ENCODE assay signal across 1 cellular context in genomic region chr3:194572131-194572789, GRCh38.
TF ChIP-seq lines count a peak whose summit lies in the region.

No MANE protein-coding gene starts in this region.

TF ChIP-seq in K562, 482 proteins besides CTCF, POLR2A, EP300 and RAD21 (continued from another document and continues in another):
- TF ChIP-seq CUX1 (CRISPR knock-in tag; IDR thresholded peaks at IDR 0.05), result 0 out of 2 replicates have a peak, but pooled peaks have one; percentile 63
- TF ChIP-seq TRIM28 (IDR thresholded peaks at IDR 0.05), result peak; percentile 40; the same call in 1 of the 2 replicates
- TF ChIP-seq RB1 (IDR thresholded peaks at IDR 0.05; ENCODE audit: low read depth), result no peak; the same call in 1 of the 2 replicates
- TF ChIP-seq E2F8 (IDR thresholded peaks at IDR 0.05; ENCODE audit: low read depth, partially characterized antibody), result peak; percentile 72
- TF ChIP-seq KLF10 (CRISPR knock-in tag; IDR thresholded peaks at IDR 0.05), result no peak
- no peak; the same call in 1 of the 2 replicates for TF ChIP-seq KLF1 (tag; IDR thresholded peaks at IDR 0.05)
- TF ChIP-seq ZNF224 (CRISPR knock-in tag; IDR thresholded peaks at IDR 0.05), result no peak
- peak in 1 of 2 experiments; percentile 83; a peak in 1 of 4 replicates for TF ChIP-seq ZMIZ1 (IDR thresholded peaks at IDR 0.05; ENCODE audit: low read depth in 2 of 2, low read length in 2 of 2)
- 0 out of 2 replicates have a peak, but pooled peaks have one; percentile 9 for TF ChIP-seq ZNF707 (CRISPR knock-in tag; conservative IDR thresholded peaks at IDR 0.05)
- no peak for TF ChIP-seq MLX (CRISPR knock-in tag; conservative IDR thresholded peaks at IDR 0.05)
- no peak for TF ChIP-seq BRD9 (IDR thresholded peaks at IDR 0.05; ENCODE audit: low read depth, partially characterized antibody)
- TF ChIP-seq NFE2L1 (tag; IDR thresholded peaks at IDR 0.05; ENCODE audit: borderline replicate concordance, low read depth), result peak; percentile 17; the same call in 1 of the 2 replicates
- TF ChIP-seq ZZZ3 (IDR thresholded peaks at IDR 0.05), result no peak
- TF ChIP-seq L3MBTL2 (IDR thresholded peaks at IDR 0.05), result peak; percentile 95
- no peak for TF ChIP-seq PTRF (tag; IDR thresholded peaks at IDR 0.05)
- peak; percentile 95 for TF ChIP-seq SMAD4 (CRISPR knock-in tag; conservative IDR thresholded peaks at IDR 0.05)
- no peak for TF ChIP-seq NFATC3 (IDR thresholded peaks at IDR 0.05)
- TF ChIP-seq HMBOX1 (IDR thresholded peaks at IDR 0.05), result no peak
- TF ChIP-seq PREB (CRISPR knock-in tag; IDR thresholded peaks at IDR 0.05), result no peak
- TF ChIP-seq GATAD2A (IDR thresholded peaks at IDR 0.05), result peak; percentile 90; the same call in 1 of the 2 replicates
- TF ChIP-seq CCNT2 (IDR thresholded peaks at IDR 0.05; ENCODE audit: borderline replicate concordance, extremely low read depth, insufficient read length, low read depth, low read length), result peak; percentile 81
- TF ChIP-seq KAT7 (CRISPR knock-in tag; IDR thresholded peaks at IDR 0.05; ENCODE audit: borderline replicate concordance), result peak; percentile 87
- peak; percentile 88 for TF ChIP-seq SMARCA4 (IDR thresholded peaks at IDR 0.05)
- TF ChIP-seq LARP7 (IDR thresholded peaks at IDR 0.05), result no peak
- peak; percentile 55 to 89; a peak in 3 of 4 replicates for TF ChIP-seq FOXK2 (conservative IDR thresholded peaks at IDR 0.05 in 1 of 2, IDR thresholded peaks at IDR 0.05 in 1 of 2; ENCODE audit: low read depth in 2 of 2)
- TF ChIP-seq ZBTB11 (CRISPR knock-in tag; IDR thresholded peaks at IDR 0.05), result peak in 1 of 3 experiments; percentile 80; a peak in 2 of 6 replicates
- peak; percentile 75 for TF ChIP-seq RAD51 (IDR thresholded peaks at IDR 0.05; ENCODE audit: borderline replicate concordance, low read depth)
